In genomic region chr6:70221025-70221714, GRCh38 we compare ENCODE assay signal across 8 cellular contexts.
DNase-seq lines count a peak whose midpoint lies in the region; ATAC-seq, FAIRE-seq and TF ChIP-seq lines count a peak whose summit lies in the region.

No MANE protein-coding gene starts in this region.

- WGBS in lung, 2 donors: 17 to 20% methylated on average over 4 of the region's 4 CpGs

- FAIRE-seq in bronchial epithelial cell (lab: Jason Lieb, UNC): no peak

- H3K27ac ChIP-seq in lung (ENCODE audit: low read depth in 1 of 2, low read length in 1 of 2): no peak overlapping the region

- no peaks in the 10 kb centered on the region for H3K4me1 ChIP-seq in lung (ENCODE audit: control insufficient read depth in 2 of 2, insufficient read depth in 2 of 2, low read length in 2 of 2)

- H3K9me3 ChIP-seq in lung (ENCODE audit: control insufficient read depth in 2 of 2, insufficient read depth in 1 of 2, low read length in 1 of 2): no peaks in the 10 kb centered on the region

- H3K36me3 ChIP-seq in bronchial epithelial cell (ENCODE audit: control insufficient read depth, insufficient read depth, low read length) (no peaks in the 10 kb centered on the region), lung (ENCODE audit: control insufficient read depth in 2 of 2, insufficient read depth in 2 of 2, low read length in 2 of 2) (no peaks in the 10 kb centered on the region)

- DNase-seq in NCI-H510A treated with DMSO at 0.1 percent for 48 hours (lab: John Stamatoyannopoulos, UW) (peak; percentile 12), NCI-H510A (lab: John Stamatoyannopoulos, UW) (no peak), NCI-H446 (lab: John Stamatoyannopoulos, UW) (peak; percentile 44 to 76), bronchial epithelial cell (ENCODE audit: low read depth) (peak; percentile 38), lung (ENCODE audit: low spot score) (no peak), activated gamma-delta T cell treated with Interleukin-2 at 50 U/mL for 16 hours (no peak)
- DNase-seq in activated naive CD4-positive, alpha-beta T cell treated with anti-CD3 and anti-CD28 coated beads, Interleukin-2, amount 50 U/mL, for 16 hours: no peak

- H3K27me3 ChIP-seq in bronchial epithelial cell (ENCODE audit: control insufficient read depth, insufficient read depth, low read length): peaks cover 2% of the 10 kb centered on the region
- no peaks in the 10 kb centered on the region for H3K27me3 ChIP-seq in lung (ENCODE audit: control insufficient read depth, insufficient read depth)

- H3K4me3 ChIP-seq in bronchial epithelial cell (ENCODE audit: low read depth, low read length) (no peak overlapping the region), lung (no peak overlapping the region)

- peak; percentile 64 for ATAC-seq in HG02623 (IDR thresholded peaks at IDR 0.05; ENCODE audit: unreplicated experiment)
- no peak for ATAC-seq in lung (ENCODE audit: insufficient read depth, low FRiP score)

- TF ChIP-seq CTCF in bronchial epithelial cell (IDR thresholded peaks at IDR 0.05; ENCODE audit: insufficient read depth, low read length, severe bottlenecking) (peak; percentile 28), lung (IDR thresholded peaks at IDR 0.05; ENCODE audit: control extremely low read depth, extremely low read depth) (peak; percentile 3)

Comparison
In these comparisons a context has a peak if more than half of its experiments do, and no peak if none do; other contexts are left out.
1. DNase-seq: peak in NCI-H510A treated with DMSO at 0.1 percent for 48 hours (single experiment), NCI-H446 (2 of 2) and bronchial epithelial cell (single experiment); none in NCI-H510A (single experiment), lung (single experiment), activated gamma-delta T cell treated with Interleukin-2 at 50 U/mL for 16 hours (single experiment) and activated naive CD4-positive, alpha-beta T cell treated with anti-CD3 and anti-CD28 coated beads, Interleukin-2, amount 50 U/mL, for 16 hours (single experiment).